Comparison of ENCODE assay signal across 15 cellular contexts in genomic region chr1:47771766-47772165, GRCh38.
"Had no signal": no experiment of that assay in that cellular context is flagged by ENCODE, and none has a peak within 500 bp of the region (broad histone marks: within the 10 kb centered on the region; RNA-seq: fewer than 3 reads in every experiment).

No MANE protein-coding gene starts in this region.

- H3K4me3 Mint-ChIP-seq: activated naive CD4-positive, alpha-beta T cell treated with anti-CD3 and anti-CD28 coated beads, Interleukin-2, amount 50 U/mL, for 24 hours; brain; central memory CD8-positive, alpha-beta T cell; dendritic cell treated with granulocyte-macrophage colony-stimulating factor and Interleukin-4, amounts not matched to agents 40 ng/mL and 50 ng/mL, for 4 days; effector memory CD8-positive, alpha-beta T cell; naive B cell; T-helper 1 cell treated with Interleukin-12 subunit alpha and Interleukin-12 subunit beta and Interleukin-4 antibody, amounts not matched to agents 30 μg/mL and 1 μg/mL, for 36 hours had no signal

- H3K36me3 ChIP-seq: sigmoid colon had no signal

- H3K27me3 ChIP-seq: hepatocyte, sigmoid colon had no signal

- H3K36me3 Mint-ChIP-seq: activated naive CD4-positive, alpha-beta T cell treated with anti-CD3 and anti-CD28 coated beads, Interleukin-2, amount 50 U/mL, for 24 hours; brain; naive B cell had no signal

- DNase-seq: activated CD4-positive, alpha-beta T cell treated with anti-CD3 and anti-CD28 coated beads, Interleukin-2, amount 50 U/mL, for 1 hour; activated CD4-positive, CD25-positive, alpha-beta regulatory T cell; amygdala; effector memory CD8-positive, alpha-beta T cell; naive B cell; sigmoid colon; stimulated activated CD4-positive, alpha-beta T cell treated with anti-CD3 and anti-CD28 coated beads, Interleukin-12 subunit alpha, Interleukin-12 subunit beta, amount 100 ng/mL, for 4 hours; stimulated activated CD4-positive, alpha-beta T cell treated with anti-CD3 and anti-CD28 coated beads, Interleukin-2, amount 100 ng/mL, for 48 hours; stimulated activated naive CD8-positive, alpha-beta T cell treated with anti-CD3 and anti-CD28 coated beads, Interleukin-15, Interleukin-2, amounts not matched to agents 100 U/mL and 50 U/mL, for 24 hours had no signal

- H3K9me3 Mint-ChIP-seq: activated naive CD4-positive, alpha-beta T cell treated with anti-CD3 and anti-CD28 coated beads, Interleukin-2, amount 50 U/mL, for 24 hours; brain; central memory CD8-positive, alpha-beta T cell; dendritic cell treated with granulocyte-macrophage colony-stimulating factor and Interleukin-4, amounts not matched to agents 40 ng/mL and 50 ng/mL, for 4 days; effector memory CD8-positive, alpha-beta T cell; T-helper 1 cell treated with Interleukin-12 subunit alpha and Interleukin-12 subunit beta and Interleukin-4 antibody, amounts not matched to agents 30 μg/mL and 1 μg/mL, for 36 hours had no signal

- H3K9me3 ChIP-seq: sigmoid colon had no signal

- H3K4me2 ChIP-seq: hepatocyte had no signal

- H3K27ac ChIP-seq: hepatocyte, sigmoid colon had no signal

- ATAC-seq: effector memory CD8-positive, alpha-beta T cell; stimulated activated naive CD8-positive, alpha-beta T cell treated with anti-CD3 and anti-CD28 coated beads, Interleukin-15, Interleukin-2, amounts not matched to agents 100 U/mL and 50 U/mL, for 24 hours had no signal

- H3K4me1 Mint-ChIP-seq: activated naive CD4-positive, alpha-beta T cell treated with anti-CD3 and anti-CD28 coated beads, Interleukin-2, amount 50 U/mL, for 24 hours; naive B cell had no signal

- H3K4me3 ChIP-seq: hepatocyte, sigmoid colon had no signal

- H2AFZ ChIP-seq: hepatocyte had no signal
